Comparison of ENCODE assay signal across 10 cellular contexts in the genomic region with DNA sequence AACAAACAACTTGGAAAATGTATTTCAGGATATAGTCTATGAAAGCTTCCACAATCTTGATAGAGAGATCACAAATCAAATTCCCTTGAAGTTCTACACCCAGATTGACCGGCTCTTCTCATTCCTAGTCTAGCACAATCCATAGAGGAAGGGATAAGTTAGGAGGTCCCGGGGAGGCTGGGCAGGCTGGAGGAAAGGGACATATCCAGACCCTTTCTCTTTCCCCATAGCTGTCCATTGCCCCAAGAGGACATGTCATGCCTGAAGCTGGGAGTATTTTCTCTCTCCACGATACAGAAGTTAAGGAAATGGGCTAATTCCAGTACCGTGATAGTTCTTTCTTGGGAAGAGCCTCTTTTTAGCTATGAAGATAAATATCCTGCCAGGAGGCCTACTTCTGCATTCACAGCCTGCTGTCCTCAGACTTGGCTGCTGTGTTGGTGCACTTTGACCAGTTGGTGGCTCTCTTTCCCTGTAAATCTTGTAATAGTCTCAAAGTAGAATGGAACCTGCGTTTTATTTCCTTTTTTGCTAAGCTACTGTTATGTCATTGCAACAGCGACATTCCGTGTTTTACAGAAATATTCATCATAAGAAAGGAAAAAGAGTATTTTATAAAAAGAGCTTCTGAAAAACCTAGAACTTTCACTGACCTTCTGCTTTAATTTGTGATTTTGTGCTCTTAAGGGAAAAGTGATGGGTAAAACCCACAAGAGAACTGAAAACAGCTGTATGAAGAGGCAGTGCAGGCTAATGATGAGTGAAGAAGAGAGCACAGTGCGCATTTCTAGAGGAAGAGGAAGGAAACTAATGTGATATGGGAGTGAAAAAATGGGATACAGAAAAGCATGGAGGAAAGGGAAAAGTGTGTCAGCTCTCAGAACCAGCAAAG. TPM values are rescaled to one million over a fixed set of nuclear protein-coding genes. Genes with fewer than 3 reads are reported as not detected.
DNase-seq lines count a peak whose midpoint lies in the region; ATAC-seq, FAIRE-seq and TF ChIP-seq lines count a peak whose summit lies in the region.
"Not testable (repeated sequence)": the region's sequence is repeated elsewhere in the genome, so short reads cannot be mapped to it uniquely, and the experiment has no call there.
"Had no signal": no experiment of that assay in that cellular context is flagged by ENCODE, and none has a peak within 500 bp of the region (broad histone marks: within the 10 kb centered on the region; RNA-seq: fewer than 3 reads in every experiment).

No MANE protein-coding gene starts in this region.

- TF ChIP-seq POLR2A in GM12891 (IDR thresholded peaks at IDR 0.05; ENCODE audit: low read depth, low read length) = not testable (repeated sequence)

- peak; percentile 69 for FAIRE-seq in GM12891 (lab: Jason Lieb, UNC)

- not testable (repeated sequence) for H3K4me3 Mint-ChIP-seq in GM23338, naive B cell
- H3K4me3 Mint-ChIP-seq in activated T-cell treated with anti-CD3 and anti-CD28 coated beads, Interleukin-2, amount 50 U/mL, for 4 hours = peak overlapping the region; percentile 42

- H3K4me2 ChIP-seq in GM23338 = not testable (repeated sequence)

- not testable (repeated sequence) for H3K36me3 Mint-ChIP-seq in GM23338 (ENCODE audit: low read depth); activated T-cell treated with anti-CD3 and anti-CD28 coated beads, Interleukin-2, amount 50 U/mL, for 4 hours (ENCODE audit: insufficient read depth); naive B cell

- H3K4me3 ChIP-seq in AG04449 (ENCODE audit: low read depth, low read length); GM23338: not testable (repeated sequence)

- H3K4me1 ChIP-seq in GM23338 (ENCODE audit: insufficient read depth) = not testable (repeated sequence)

- CTCF ChIA-PET in AG04449 (lab: Yijun Ruan, JAX) = interaction anchor here (0.7 to 3.0 kb wide), 12 partner anchors 12 to 765 kb away, joined by 3 to 21 read pairs (median 4); no protein-coding TSS in a partner anchor

- not testable (repeated sequence) for H3K27me3 ChIP-seq in GM23338 (ENCODE audit: insufficient read depth)

- H3K9me3 Mint-ChIP-seq in GM23338; activated T-cell treated with anti-CD3 and anti-CD28 coated beads, Interleukin-2, amount 50 U/mL, for 4 hours; naive B cell: not testable (repeated sequence)

- ATAC-seq in GM23338 (peak; percentile 93), HG03571 (IDR thresholded peaks at IDR 0.05; ENCODE audit: unreplicated experiment) (peak; percentile 79), naive B cell (ENCODE audit: low read depth in 2 of 2) (peak; percentile 81 to 92)
- ATAC-seq in activated T-cell treated with anti-CD3 and anti-CD28 coated beads, Interleukin-2, amount 50 U/mL, for 4 hours = peak; percentile 48 to 63

- not testable (repeated sequence) for H3K27me3 Mint-ChIP-seq in GM23338 (ENCODE audit: insufficient read depth, low read depth, poor library complexity); activated T-cell treated with anti-CD3 and anti-CD28 coated beads, Interleukin-2, amount 50 U/mL, for 4 hours (ENCODE audit: low read depth)
- peaks cover 0 to 10% (median 5%) of the 10 kb centered on the region in 3 donors for H3K27me3 Mint-ChIP-seq in naive B cell

- not testable (repeated sequence) for H3K79me2 ChIP-seq in GM23338 (replicated peaks; ENCODE audit: insufficient read depth)

- TF ChIP-seq CTCF in AG04449 (IDR thresholded peaks at IDR 0.05; ENCODE audit: insufficient read depth, low read length, missing control alignments) (peak; percentile 34), GM23338 (conservative IDR thresholded peaks at IDR 0.05; ENCODE audit: low read depth in 2 of 2) (peak; percentile 65 to 82)

- H3K27ac ChIP-seq in GM23338 (ENCODE audit: low read depth) = not testable (repeated sequence)

- not testable (repeated sequence) for DNase-seq in AG04449 (ENCODE audit: low read depth, low spot score); GM12891 (ENCODE audit: insufficient read length, low spot score); activated T-cell treated with anti-CD3 and anti-CD28 coated beads, Interleukin-2, amount 50 U/mL, for 4 hours
- DNase-seq in GM23338 (ENCODE audit: low spot score) (peak; percentile 79), NCI-H82 (lab: John Stamatoyannopoulos, UW) (peak; percentile 59), fibroblast of peridontal ligament (ENCODE audit: extremely low read depth) (peak; percentile 58), naive B cell (peak; percentile 30)

- not testable (repeated sequence) for H3K9me2 ChIP-seq in GM23338 (ENCODE audit: insufficient read depth)

- not testable (repeated sequence) for H3K36me3 ChIP-seq in GM23338 (ENCODE audit: insufficient read depth)

- H3K4me1 Mint-ChIP-seq in GM23338; activated T-cell treated with anti-CD3 and anti-CD28 coated beads, Interleukin-2, amount 50 U/mL, for 4 hours (ENCODE audit: low read depth); naive B cell: not testable (repeated sequence)

- not testable (repeated sequence) for H3F3A ChIP-seq in GM23338 (replicated peaks; ENCODE audit: low read depth)

- H2AFZ ChIP-seq in GM23338 = not testable (repeated sequence)

- H3K27ac Mint-ChIP-seq in GM23338 = not testable (repeated sequence)
- H3K27ac Mint-ChIP-seq in naive B cell = peak overlapping the region in 1 of 6 donors; percentile 47

- H4K20me1 ChIP-seq in GM23338 (replicated peaks; ENCODE audit: insufficient read depth) = not testable (repeated sequence)

- POLR2A ChIA-PET in AG04449 (lab: Yijun Ruan, JAX) = not testable (repeated sequence)

RNA-seq across cellular contexts. Expression of a gene that starts 4.1 kb away (rescaled TPM):
- not detected for polyA plus RNA-seq in GM12891 (2012; ENCODE audit: low read depth, missing spikeins)
- not detected in 2 replicates for total RNA-seq in GM23338 (2014; rRNA removed; shearing (Covaris generic))
- not detected in 2 replicates for polyA plus RNA-seq in GM23338 (2016; fragmentation: Nextera tagmentation; extraction: Ambion mirVana)
- total RNA-seq in activated T-cell treated with anti-CD3 and anti-CD28 coated beads, Interleukin-2, amount 50 U/mL, for 4 hours = not detected
- not detected for polyA plus RNA-seq in naive B cell (ENCODE audit: low read depth in 6 of 6)
- total RNA-seq: Caco-2, occipital lobe had no signal

RNA-seq across cellular contexts. Expression of a gene that starts 7.7 kb away (rescaled TPM):
- polyA plus RNA-seq in GM12891 (2012; ENCODE audit: low read depth, missing spikeins) = not detected
- not detected in 2 replicates for total RNA-seq in GM23338 (2014; rRNA removed; shearing (Covaris generic))
- polyA plus RNA-seq in GM23338 (2016; fragmentation: Nextera tagmentation; extraction: Ambion mirVana) = not detected in 2 replicates
- not detected for total RNA-seq in activated T-cell treated with anti-CD3 and anti-CD28 coated beads, Interleukin-2, amount 50 U/mL, for 4 hours
- not detected for polyA plus RNA-seq in naive B cell (ENCODE audit: low read depth in 6 of 6)
- total RNA-seq: Caco-2, occipital lobe had no signal

RNA-seq across cellular contexts. Expression of a gene that starts 18.6 kb away (rescaled TPM):
- not detected for polyA plus RNA-seq in GM12891 (2012; ENCODE audit: low read depth, missing spikeins)
- not detected in 2 replicates for total RNA-seq in GM23338 (2014; rRNA removed; shearing (Covaris generic))
- polyA plus RNA-seq in GM23338 (2016; fragmentation: Nextera tagmentation; extraction: Ambion mirVana) (not detected in 2 replicates), naive B cell (ENCODE audit: low read depth in 6 of 6) (not detected)
- total RNA-seq in activated T-cell treated with anti-CD3 and anti-CD28 coated beads, Interleukin-2, amount 50 U/mL, for 4 hours = not detected
- total RNA-seq: Caco-2, occipital lobe had no signal

RNA-seq across cellular contexts. Expression of a gene that starts 28.8 kb away (rescaled TPM):
- polyA plus RNA-seq in GM12891 (2012; ENCODE audit: low read depth, missing spikeins) = not detected
- not detected in 2 replicates for total RNA-seq in GM23338 (2014; rRNA removed; shearing (Covaris generic))
- polyA plus RNA-seq in GM23338 (2016; fragmentation: Nextera tagmentation; extraction: Ambion mirVana) (not detected in 2 replicates), naive B cell (ENCODE audit: low read depth in 6 of 6) (not detected)
- total RNA-seq in activated T-cell treated with anti-CD3 and anti-CD28 coated beads, Interleukin-2, amount 50 U/mL, for 4 hours = not detected
- total RNA-seq: Caco-2, occipital lobe had no signal

RNA-seq across cellular contexts. Expression of a gene that starts 33.7 kb away (rescaled TPM):
- not detected for polyA plus RNA-seq in GM12891 (2012; ENCODE audit: low read depth, missing spikeins)
- total RNA-seq in GM23338 (2014; rRNA removed; shearing (Covaris generic)) = not detected in 2 replicates
- polyA plus RNA-seq in GM23338 (2016; fragmentation: Nextera tagmentation; extraction: Ambion mirVana) (not detected in 2 replicates), naive B cell (ENCODE audit: low read depth in 6 of 6) (not detected)
- total RNA-seq in activated T-cell treated with anti-CD3 and anti-CD28 coated beads, Interleukin-2, amount 50 U/mL, for 4 hours = not detected
- total RNA-seq: Caco-2, occipital lobe had no signal
